ENCODE assay signal across 1 cellular context in the genomic region with DNA sequence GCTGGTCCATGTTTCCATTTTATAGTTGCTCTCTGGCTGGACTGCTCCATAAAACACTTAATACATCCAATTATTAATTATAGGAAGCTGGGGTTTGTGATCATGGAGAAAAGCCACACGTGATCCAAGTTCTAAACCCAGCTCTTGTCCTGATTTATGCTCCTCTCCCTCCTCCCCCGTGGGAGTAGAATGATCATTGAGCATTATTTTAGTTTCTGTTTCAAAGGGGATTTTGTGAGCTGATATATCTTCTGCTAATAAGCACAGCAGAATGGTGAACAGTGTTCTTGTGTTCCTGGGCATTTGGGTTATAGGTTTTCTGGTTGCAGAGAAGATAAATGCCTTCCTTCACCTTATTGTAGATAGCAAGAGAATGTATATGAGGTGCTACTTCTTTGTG.
TF ChIP-seq lines count a peak whose summit lies in the region.

No MANE protein-coding gene starts in this region.

TF ChIP-seq in GM12878, 131 proteins besides CTCF, POLR2A, EP300 and RAD21 (continued from another document):
- TF ChIP-seq, protein P1, sequence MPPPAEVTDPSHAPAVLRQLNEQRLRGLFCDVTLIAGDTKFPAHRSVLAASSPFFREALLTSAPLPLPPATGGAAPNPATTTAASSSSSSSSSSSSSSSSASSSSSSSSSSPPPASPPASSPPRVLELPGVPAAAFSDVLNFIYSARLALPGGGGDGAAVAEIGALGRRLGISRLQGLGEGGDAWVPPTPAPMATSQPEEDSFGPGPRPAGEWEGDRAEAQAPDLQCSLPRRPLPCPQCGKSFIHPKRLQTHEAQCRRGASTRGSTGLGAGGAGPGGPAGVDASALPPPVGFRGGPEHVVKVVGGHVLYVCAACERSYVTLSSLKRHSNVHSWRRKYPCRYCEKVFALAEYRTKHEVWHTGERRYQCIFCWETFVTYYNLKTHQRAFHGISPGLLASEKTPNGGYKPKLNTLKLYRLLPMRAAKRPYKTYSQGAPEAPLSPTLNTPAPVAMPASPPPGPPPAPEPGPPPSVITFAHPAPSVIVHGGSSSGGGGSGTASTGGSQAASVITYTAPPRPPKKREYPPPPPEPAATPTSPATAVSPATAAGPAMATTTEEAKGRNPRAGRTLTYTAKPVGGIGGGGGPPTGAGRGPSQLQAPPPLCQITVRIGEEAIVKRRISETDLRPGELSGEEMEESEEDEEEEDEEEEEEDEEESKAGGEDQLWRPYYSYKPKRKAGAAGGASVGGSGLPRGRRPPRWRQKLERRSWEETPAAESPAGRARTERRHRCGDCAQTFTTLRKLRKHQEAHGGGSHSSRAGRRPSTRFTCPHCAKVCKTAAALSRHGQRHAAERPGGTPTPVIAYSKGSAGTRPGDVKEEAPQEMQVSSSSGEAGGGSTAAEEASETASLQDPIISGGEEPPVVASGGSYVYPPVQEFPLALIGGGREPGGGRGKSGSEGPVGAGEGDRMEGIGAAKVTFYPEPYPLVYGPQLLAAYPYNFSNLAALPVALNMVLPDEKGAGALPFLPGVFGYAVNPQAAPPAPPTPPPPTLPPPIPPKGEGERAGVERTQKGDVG (CRISPR knock-in tag; IDR thresholded peaks at IDR 0.05) = no peak
- TF ChIP-seq ZNF384 (IDR thresholded peaks at IDR 0.05; ENCODE audit: borderline replicate concordance, low read depth, low read length) (no peak), HDAC6 (IDR thresholded peaks at IDR 0.05; ENCODE audit: unreplicated experiment) (no peak), PAX8 (IDR thresholded peaks at IDR 0.05) (no peak), ZNF274 (IDR thresholded peaks at IDR 0.05; ENCODE audit: insufficient read depth, insufficient read length) (no peak)
- TF ChIP-seq, protein P2, sequence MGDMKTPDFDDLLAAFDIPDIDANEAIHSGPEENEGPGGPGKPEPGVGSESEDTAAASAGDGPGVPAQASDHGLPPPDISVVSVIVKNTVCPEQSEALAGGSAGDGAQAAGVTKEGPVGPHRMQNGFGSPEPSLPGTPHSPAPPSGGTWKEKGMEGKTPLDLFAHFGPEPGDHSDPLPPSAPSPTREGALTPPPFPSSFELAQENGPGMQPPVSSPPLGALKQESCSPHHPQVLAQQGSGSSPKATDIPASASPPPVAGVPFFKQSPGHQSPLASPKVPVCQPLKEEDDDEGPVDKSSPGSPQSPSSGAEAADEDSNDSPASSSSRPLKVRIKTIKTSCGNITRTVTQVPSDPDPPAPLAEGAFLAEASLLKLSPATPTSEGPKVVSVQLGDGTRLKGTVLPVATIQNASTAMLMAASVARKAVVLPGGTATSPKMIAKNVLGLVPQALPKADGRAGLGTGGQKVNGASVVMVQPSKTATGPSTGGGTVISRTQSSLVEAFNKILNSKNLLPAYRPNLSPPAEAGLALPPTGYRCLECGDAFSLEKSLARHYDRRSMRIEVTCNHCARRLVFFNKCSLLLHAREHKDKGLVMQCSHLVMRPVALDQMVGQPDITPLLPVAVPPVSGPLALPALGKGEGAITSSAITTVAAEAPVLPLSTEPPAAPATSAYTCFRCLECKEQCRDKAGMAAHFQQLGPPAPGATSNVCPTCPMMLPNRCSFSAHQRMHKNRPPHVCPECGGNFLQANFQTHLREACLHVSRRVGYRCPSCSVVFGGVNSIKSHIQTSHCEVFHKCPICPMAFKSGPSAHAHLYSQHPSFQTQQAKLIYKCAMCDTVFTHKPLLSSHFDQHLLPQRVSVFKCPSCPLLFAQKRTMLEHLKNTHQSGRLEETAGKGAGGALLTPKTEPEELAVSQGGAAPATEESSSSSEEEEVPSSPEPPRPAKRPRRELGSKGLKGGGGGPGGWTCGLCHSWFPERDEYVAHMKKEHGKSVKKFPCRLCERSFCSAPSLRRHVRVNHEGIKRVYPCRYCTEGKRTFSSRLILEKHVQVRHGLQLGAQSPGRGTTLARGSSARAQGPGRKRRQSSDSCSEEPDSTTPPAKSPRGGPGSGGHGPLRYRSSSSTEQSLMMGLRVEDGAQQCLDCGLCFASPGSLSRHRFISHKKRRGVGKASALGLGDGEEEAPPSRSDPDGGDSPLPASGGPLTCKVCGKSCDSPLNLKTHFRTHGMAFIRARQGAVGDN (IDR thresholded peaks at IDR 0.05) = no peak
- TF ChIP-seq, protein P3, sequence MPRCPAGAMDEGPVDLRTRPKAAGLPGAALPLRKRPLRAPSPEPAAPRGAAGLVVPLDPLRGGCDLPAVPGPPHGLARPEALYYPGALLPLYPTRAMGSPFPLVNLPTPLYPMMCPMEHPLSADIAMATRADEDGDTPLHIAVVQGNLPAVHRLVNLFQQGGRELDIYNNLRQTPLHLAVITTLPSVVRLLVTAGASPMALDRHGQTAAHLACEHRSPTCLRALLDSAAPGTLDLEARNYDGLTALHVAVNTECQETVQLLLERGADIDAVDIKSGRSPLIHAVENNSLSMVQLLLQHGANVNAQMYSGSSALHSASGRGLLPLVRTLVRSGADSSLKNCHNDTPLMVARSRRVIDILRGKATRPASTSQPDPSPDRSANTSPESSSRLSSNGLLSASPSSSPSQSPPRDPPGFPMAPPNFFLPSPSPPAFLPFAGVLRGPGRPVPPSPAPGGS (IDR thresholded peaks at IDR 0.05; ENCODE audit: borderline replicate concordance, insufficient read depth, low read depth, low read length, poor library complexity, severe bottlenecking) = no peak
TF ChIP-seq in GM12878: peak in this region for 0.
